In genomic region chr6:101640131-101640530, GRCh38 we compare ENCODE assay signal across 16 cellular contexts.
"Had no signal": no experiment of that assay in that cellular context is flagged by ENCODE, and none has a peak within 500 bp of the region (broad histone marks: within the 10 kb centered on the region; RNA-seq: fewer than 3 reads in every experiment).

No MANE protein-coding gene starts in this region.

- H3K27ac ChIP-seq: esophagus squamous epithelium, ovary, stomach had no signal

- H3K9me3 ChIP-seq: esophagus squamous epithelium, ovary had no signal

- H3K36me3 ChIP-seq: esophagus squamous epithelium, ovary, stomach had no signal

- H3K4me1 ChIP-seq: esophagus squamous epithelium, stomach had no signal

- H3K27me3 ChIP-seq: esophagus squamous epithelium, ovary, stomach had no signal

- DNase-seq: activated CD4-positive, alpha-beta T cell treated with anti-CD3 and anti-CD28 coated beads, Interleukin-2, amount 10 ng/mL, durations not matched to agents 24 days and 14 days; activated CD8-positive, alpha-beta T cell treated with anti-CD3 and anti-CD28 coated beads for 36 hours; activated naive CD4-positive, alpha-beta T cell treated with anti-CD3 and anti-CD28 coated beads for 36 hours; activated T-cell treated with anti-CD3 and anti-CD28 coated beads, Interleukin-2, amount 50 U/mL, for 4 hours; aorta; cerebellar nuclear complex; effector memory CD4-positive, alpha-beta T cell; esophagus squamous epithelium; foreskin fibroblast; left cardiac atrium; mesenchymal stem cell; naive thymus-derived CD8-positive, alpha-beta T cell; ovary; stimulated activated CD4-positive, alpha-beta T cell treated with anti-CD3 and anti-CD28 coated beads, Interleukin-4, amount 100 ng/mL, for 1 hour; stomach had no signal

- H3K4me3 ChIP-seq: esophagus squamous epithelium, ovary, smooth muscle cell, stomach had no signal
